18 cellular contexts compared by ENCODE assay signal in the genomic region with DNA sequence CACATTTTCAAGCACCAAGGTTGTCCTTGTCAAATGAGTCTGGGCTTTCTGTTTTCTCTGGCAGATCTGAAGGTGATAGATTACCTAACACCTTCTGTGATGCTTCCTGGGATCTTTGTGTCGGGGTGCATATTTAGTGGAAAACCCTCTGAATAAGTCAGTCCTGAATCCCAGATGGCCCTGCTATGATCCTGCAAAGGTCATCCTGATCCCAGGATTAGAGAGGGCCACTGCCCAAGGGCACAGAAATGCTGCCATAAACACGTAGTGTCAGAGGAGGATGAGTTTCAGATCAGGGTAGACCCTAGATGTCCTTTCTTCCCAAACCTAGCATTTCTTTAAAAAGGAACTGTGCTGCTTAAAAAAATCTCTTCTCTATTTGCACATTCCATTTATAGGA. TPM values are rescaled to one million over a fixed set of nuclear protein-coding genes. Genes with fewer than 3 reads are reported as not detected.
DNase-seq lines count a peak whose midpoint lies in the region; ATAC-seq, FAIRE-seq and TF ChIP-seq lines count a peak whose summit lies in the region.
"Had no signal": no experiment of that assay in that cellular context is flagged by ENCODE, and none has a peak within 500 bp of the region (broad histone marks: within the 10 kb centered on the region; RNA-seq: fewer than 3 reads in every experiment).

No MANE protein-coding gene starts in this region.

- no peak overlapping the region for H3K4ac ChIP-seq in mesendoderm (ENCODE audit: low read depth, low read length)

- H3K23ac ChIP-seq in mesendoderm (ENCODE audit: low read length), result no peak overlapping the region

- no peak overlapping the region for H3K4me2 ChIP-seq in mammary epithelial cell (ENCODE audit: insufficient read depth, low read depth, low read length)
- no peak overlapping the region for H3K4me2 ChIP-seq in mesendoderm (ENCODE audit: low read length)
- H3K4me2 ChIP-seq: A549 had no signal

- H3K4me1 ChIP-seq in breast epithelium, result no peaks in the 10 kb centered on the region
- no peaks in the 10 kb centered on the region for H3K4me1 ChIP-seq in mammary epithelial cell (ENCODE audit: insufficient read depth, low read length)
- no peaks in the 10 kb centered on the region for H3K4me1 ChIP-seq in mesendoderm (ENCODE audit: control insufficient read depth, low read depth, low read length)
- H3K4me1 ChIP-seq in tibial artery, result no peaks in the 10 kb centered on the region
- H3K4me1 ChIP-seq: A549, BE2C had no signal

- CTCF ChIA-PET in mammary epithelial cell (lab: Charles Lee; ENCODE audit: low non-redundant PET), result no interaction called here

- no peak overlapping the region for H3K9ac ChIP-seq in mammary epithelial cell (ENCODE audit: insufficient read depth, low read length)
- no peak overlapping the region for H3K9ac ChIP-seq in mesendoderm (ENCODE audit: low read length)
- H3K9ac ChIP-seq: GM23248 had no signal

- no peak for ATAC-seq in GM18498 (IDR thresholded peaks at IDR 0.05; ENCODE audit: unreplicated experiment)
- ATAC-seq: A549, HCT116 had no signal

- no peak overlapping the region for H3K4me3 ChIP-seq in breast epithelium
- H3K4me3 ChIP-seq in mammary epithelial cell (replicated peaks in 1 of 3; ENCODE audit: insufficient read depth in 1 of 3, low read depth in 2 of 3, low read length in 3 of 3), result no peak overlapping the region
- no peak overlapping the region for H3K4me3 ChIP-seq in mesendoderm (ENCODE audit: low read length)
- no peak overlapping the region for H3K4me3 ChIP-seq in tibial artery
- H3K4me3 ChIP-seq: A549, GM23248 had no signal

- no peaks in the 10 kb centered on the region for H3K79me1 ChIP-seq in mesendoderm (ENCODE audit: low read length)

- no peak overlapping the region for H2AK5ac ChIP-seq in mesendoderm (ENCODE audit: low read length)

- H3K9me3 ChIP-seq in breast epithelium (no peaks in the 10 kb centered on the region), mammary epithelial cell (replicated peaks; ENCODE audit: insufficient read depth, low read length) (no peaks in the 10 kb centered on the region), tibial artery (no peaks in the 10 kb centered on the region)
- H3K9me3 ChIP-seq: A549, BE2C had no signal

- TF ChIP-seq POLR2A in breast epithelium (IDR thresholded peaks at IDR 0.05), result no peak

- H3K36me3 ChIP-seq in breast epithelium (no peaks in the 10 kb centered on the region), mammary epithelial cell (ENCODE audit: insufficient read depth, low read length) (no peaks in the 10 kb centered on the region), mesendoderm (ENCODE audit: control insufficient read depth, insufficient read depth, low read length) (no peaks in the 10 kb centered on the region), tibial artery (no peaks in the 10 kb centered on the region)
- H3K36me3 ChIP-seq: BE2C had no signal

- DNase-seq in breast epithelium (ENCODE audit: low spot score in 2 of 2) (no peak), mammary epithelial cell (no peak), mesendoderm (peak; percentile 21), urothelium cell line (ENCODE audit: low spot score) (no peak), tibial artery (no peak), NAMALWA (ENCODE audit: low spot score) (no peak)
- DNase-seq: BE2C; CD4-positive, alpha-beta memory T cell; GM23248; IMR-90 had no signal

- no peak overlapping the region for H2BK5ac ChIP-seq in mesendoderm (ENCODE audit: low read length)

- no peaks in the 10 kb centered on the region for H4K20me1 ChIP-seq in mammary epithelial cell (ENCODE audit: insufficient read depth, low read length)

- in situ Hi-C loops in mammary epithelial cell (cut with MboI; ENCODE audit: low sequenced_read_pairs in 2 of 2), result no loop called here

- H3K27ac ChIP-seq in breast epithelium (peak overlapping the region; percentile 58 to 73), mammary epithelial cell (ENCODE audit: insufficient read depth, low read depth, low read length) (no peak overlapping the region), VCaP (peak overlapping the region; percentile 84), mesendoderm (ENCODE audit: low read depth, low read length) (no peak overlapping the region), tibial artery (no peak overlapping the region)
- H3K27ac ChIP-seq: A549, C4-2B, GM23248 had no signal

- H3K79me2 ChIP-seq in mammary epithelial cell (ENCODE audit: insufficient read depth, low read length), result no peaks in the 10 kb centered on the region
- no peaks in the 10 kb centered on the region for H3K79me2 ChIP-seq in mesendoderm (ENCODE audit: control insufficient read depth, insufficient read depth, low read length)

- WGBS in mammary epithelial cell (ENCODE audit: low coverage, missing lambda C conversion rate), result 78% methylated on average over 2 of the region's 2 CpGs
- WGBS in mesendoderm (ENCODE audit: extremely low coverage, insufficient coverage, low lambda C conversion rate), result no CpG with 5 or more reads among the region's 2 CpGs

- H4K5ac ChIP-seq in mesendoderm (ENCODE audit: low read length), result no peak overlapping the region

- dilution Hi-C loops in mammary epithelial cell (cut with HindIII; ENCODE audit: low sequenced_read_pairs), result no loop called here

- no peak overlapping the region for H3K56ac ChIP-seq in mesendoderm (ENCODE audit: low read length)

- no peak overlapping the region for H4K8ac ChIP-seq in mesendoderm (ENCODE audit: low read depth, low read length)

- BruUV-seq in mammary epithelial cell (replicated peaks; lab: Mats Ljungman, UMichigan), result no TSS peak

- intact Hi-C loops in breast epithelium (cut with DNase I; ENCODE audit: low total_unique reads) (no loop called here), mammary epithelial cell (cut with micrococcal nuclease) (no loop called here), tibial artery (cut with DNase I; ENCODE audit: low total_unique reads) (no loop called here)

- no peak overlapping the region for H2AFZ ChIP-seq in mammary epithelial cell (ENCODE audit: low read depth, low read length)
- H2AFZ ChIP-seq: GM23248 had no signal

- TF ChIP-seq CTCF in breast epithelium (IDR thresholded peaks at IDR 0.05) (no peak), mammary epithelial cell (conservative IDR thresholded peaks at IDR 0.05 in 1 of 2, IDR thresholded peaks at IDR 0.05 in 1 of 2; ENCODE audit: extremely low read depth in 1 of 2, insufficient read depth in 1 of 2, low read depth in 1 of 2, low read length in 2 of 2) (no peak), VCaP (conservative IDR thresholded peaks at IDR 0.05) (no peak), tibial artery (IDR thresholded peaks at IDR 0.05) (no peak)

- FAIRE-seq in urothelium cell line (lab: Jason Lieb, UNC), result peak; percentile 20
- FAIRE-seq: A549, GM18507, H54 had no signal

- H3K27me3 ChIP-seq in breast epithelium (no peaks in the 10 kb centered on the region), mammary epithelial cell (ENCODE audit: insufficient read depth, low read length) (no peaks in the 10 kb centered on the region), mesendoderm (ENCODE audit: insufficient read depth, low read length, poor library complexity) (no peaks in the 10 kb centered on the region), tibial artery (no peaks in the 10 kb centered on the region)
- H3K27me3 ChIP-seq: BE2C had no signal

- no peak overlapping the region for H3K18ac ChIP-seq in mesendoderm (ENCODE audit: low read length)

- no peak overlapping the region for H2BK15ac ChIP-seq in mesendoderm (replicated peaks; ENCODE audit: low read depth)

- H2BK120ac ChIP-seq in mesendoderm (ENCODE audit: low read depth, low read length), result no peak overlapping the region

RNA-seq across cellular contexts. Expression of gene AGR2, which starts 19.0 kb away (rescaled TPM):
- 100 to 1,000 TPM in 1 of 3 donors, 10 to 100 TPM in 1, not detected in 1; 72.8 to 156 TPM for total RNA-seq in breast epithelium
- 1 to 10 TPM; 1.0 to 1.9 TPM for total RNA-seq in mammary epithelial cell
- 8.7 TPM for polyA plus RNA-seq in mammary epithelial cell
- polyA minus RNA-seq in mammary epithelial cell, result not detected
- not detected for polyA plus RNA-seq in mesendoderm (2013, experiment 1 of 2)
- polyA plus RNA-seq in mesendoderm (2013, experiment 2 of 2), result not detected
- total RNA-seq: CD4-positive, alpha-beta memory T cell; Daoy; GM23248; IMR-90 had no signal
- polyA plus RNA-seq: CD4-positive, alpha-beta memory T cell; GM23248; IMR-90 had no signal

RNA-seq across cellular contexts. Expression of gene TSPAN13, which starts 32.3 kb away (rescaled TPM):
- total RNA-seq in breast epithelium (10 to 100 TPM; 10.2 to 73.8 (median 42.6) TPM), mammary epithelial cell (10 to 100 TPM; 15.3 to 15.7 TPM)
- 10.7 TPM for polyA plus RNA-seq in mammary epithelial cell
- polyA minus RNA-seq in mammary epithelial cell, result 26.3 TPM
- polyA plus RNA-seq in mesendoderm (2013, experiment 1 of 2), result 24.8 TPM
- 24.1 TPM for polyA plus RNA-seq in mesendoderm (2013, experiment 2 of 2)
- total RNA-seq: CD4-positive, alpha-beta memory T cell had no signal

Comparison
In these comparisons a context has a peak if more than half of its experiments do, and no peak if none do; other contexts are left out.
1. H3K27ac ChIP-seq: peak in breast epithelium (2 of 2) and VCaP (single experiment); none in mammary epithelial cell (single experiment), mesendoderm (single experiment) and tibial artery (0 of 2).